Comparison of ENCODE assay signal across 8 cellular contexts in the genomic region with DNA sequence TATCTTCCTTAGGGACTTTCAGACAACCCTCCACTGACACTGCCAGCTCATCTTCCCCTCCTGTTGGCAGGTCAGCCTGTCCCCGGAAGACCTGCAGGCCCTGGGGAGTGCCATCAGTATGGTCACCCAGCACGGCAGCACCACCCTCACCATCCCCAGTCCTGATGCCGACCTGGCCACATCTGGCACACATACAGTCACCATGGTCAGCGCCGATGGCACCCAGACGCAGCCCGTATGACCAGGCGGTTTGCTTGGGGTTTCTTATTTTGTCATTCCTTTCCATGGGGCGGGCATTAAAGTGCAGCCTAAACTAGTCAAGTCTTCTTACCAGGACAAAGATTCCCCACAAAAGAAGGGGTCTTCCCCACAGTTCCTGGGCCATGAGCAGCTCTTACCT.
"Had no signal": no experiment of that assay in that cellular context is flagged by ENCODE, and none has a peak within 500 bp of the region (broad histone marks: within the 10 kb centered on the region; RNA-seq: fewer than 3 reads in every experiment).

No MANE protein-coding gene starts in this region.

- DNase-seq: KG1, NCI-H2081 treated with DMSO at 0.1 percent for 48 hours, NCI-H2171, NCI-H226, NCI-H524 treated with DMSO at 0.1 percent for 48 hours had no signal

- H3K9ac ChIP-seq: SK-N-SH had no signal

- H3K27me3 ChIP-seq: MG63 had no signal

- H3K9me3 ChIP-seq: MG63, SK-N-SH had no signal

- H3K27ac ChIP-seq: RWPE1 had no signal

- H3K4me3 ChIP-seq: MG63 had no signal

- H3K4me2 ChIP-seq: SK-N-SH had no signal
